8 cellular contexts compared by ENCODE assay signal in the genomic region with DNA sequence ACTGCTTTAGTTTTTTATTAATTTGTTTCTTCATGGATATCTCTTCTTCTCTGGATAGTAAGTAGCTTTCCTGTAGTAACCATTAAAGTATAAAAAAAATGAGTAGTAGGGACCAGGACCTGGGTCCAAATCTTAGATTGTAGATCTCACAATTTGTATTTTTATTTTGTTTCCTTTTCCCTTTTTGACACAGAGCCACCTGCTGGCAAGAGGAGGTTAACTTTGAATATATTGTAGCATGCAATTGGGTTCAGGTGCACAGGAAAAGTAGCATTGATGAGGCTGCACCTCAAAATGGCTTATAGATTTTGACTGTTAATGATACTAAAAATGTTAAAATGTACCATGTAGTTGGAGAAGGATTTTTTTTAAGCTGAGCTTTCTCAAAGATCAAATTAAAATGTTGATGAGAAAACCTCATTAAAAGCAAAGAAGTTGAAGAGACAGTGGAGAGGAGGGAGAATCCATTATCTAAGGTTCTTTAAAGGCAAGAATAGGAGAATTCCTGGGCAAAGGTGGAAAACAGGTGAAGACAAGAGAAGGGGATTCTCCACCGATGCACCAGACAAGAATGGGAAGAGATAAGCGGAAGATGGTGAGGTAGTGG. TPM values are rescaled to one million over a fixed set of nuclear protein-coding genes. Genes with fewer than 3 reads are reported as not detected.
DNase-seq lines count a peak whose midpoint lies in the region; ATAC-seq, FAIRE-seq and TF ChIP-seq lines count a peak whose summit lies in the region.

No MANE protein-coding gene starts in this region.

- DNase-seq in activated CD4-positive, alpha-beta T cell treated with anti-CD3 and anti-CD28 coated beads for 48 hours: peak; percentile 16
- DNase-seq in activated CD4-positive, alpha-beta T cell treated with anti-CD3 and anti-CD28 coated beads for 1 hour: no peak
- peak; percentile 10 for DNase-seq in Jurkat, Clone E6-1 (ENCODE audit: low read depth, low spot score)
- DNase-seq in bronchial epithelial cell (ENCODE audit: low read depth) (no peak), progenitor cell of endocrine pancreas (ENCODE audit: low spot score, unreplicated experiment) (no peak)
- DNase-seq in stimulated activated naive CD4-positive, alpha-beta T cell treated with Interleukin-2 at 50 U/mL for 16 hours (lab: John Stamatoyannopoulos, UW): no peak

- FAIRE-seq in bronchial epithelial cell (lab: Jason Lieb, UNC): no peak

- no peaks in the 10 kb centered on the region for H3K27me3 Mint-ChIP-seq in progenitor cell of endocrine pancreas

- H3K4me3 Mint-ChIP-seq in progenitor cell of endocrine pancreas (ENCODE audit: low read depth): no peak overlapping the region

- H3K36me3 ChIP-seq in bronchial epithelial cell (ENCODE audit: control insufficient read depth, insufficient read depth, low read length): no peaks in the 10 kb centered on the region

- H3K36me3 Mint-ChIP-seq in progenitor cell of endocrine pancreas (ENCODE audit: insufficient read depth): peaks cover 3% of the 10 kb centered on the region

- no peaks in the 10 kb centered on the region for H3K27me3 ChIP-seq in bronchial epithelial cell (ENCODE audit: control insufficient read depth, insufficient read depth, low read length)

- TF ChIP-seq CTCF in bronchial epithelial cell (IDR thresholded peaks at IDR 0.05; ENCODE audit: insufficient read depth, low read length, severe bottlenecking): peak; percentile 43
- peak; percentile 64 for TF ChIP-seq CTCF in progenitor cell of endocrine pancreas (IDR thresholded peaks at IDR 0.05; ENCODE audit: unreplicated experiment)

- no peak overlapping the region for H3K4me3 ChIP-seq in Jurkat, Clone E6-1 (ENCODE audit: low read length)
- H3K4me3 ChIP-seq in bronchial epithelial cell (ENCODE audit: low read depth, low read length): no peak overlapping the region

- H3K27ac Mint-ChIP-seq in progenitor cell of endocrine pancreas: no peak overlapping the region

- no peak for ATAC-seq in GM21367 (IDR thresholded peaks at IDR 0.05; ENCODE audit: unreplicated experiment)
- no peak for ATAC-seq in HG03159 (IDR thresholded peaks at IDR 0.05; ENCODE audit: unreplicated experiment)

- no peaks in the 10 kb centered on the region for H3K4me1 Mint-ChIP-seq in progenitor cell of endocrine pancreas (ENCODE audit: low read depth)

- peaks cover 13% of the 10 kb centered on the region for H3K9me3 Mint-ChIP-seq in progenitor cell of endocrine pancreas (ENCODE audit: low read depth)

RNA-seq across cellular contexts. Expression of a gene that starts 48.3 kb away (rescaled TPM):
- not detected for polyA plus RNA-seq in Jurkat, Clone E6-1 (2012; ENCODE audit: insufficient read depth, insufficient read length)
- total RNA-seq in bronchial epithelial cell: not detected in 2 replicates
- total RNA-seq in progenitor cell of endocrine pancreas: not detected in 2 replicates

Comparison
In these comparisons a context has a peak if more than half of its experiments do, and no peak if none do; other contexts are left out.
1. DNase-seq: peak in activated CD4-positive, alpha-beta T cell treated with anti-CD3 and anti-CD28 coated beads for 48 hours (single experiment) and Jurkat, Clone E6-1 (single experiment); none in activated CD4-positive, alpha-beta T cell treated with anti-CD3 and anti-CD28 coated beads for 1 hour (single experiment), bronchial epithelial cell (single experiment), progenitor cell of endocrine pancreas (single experiment) and stimulated activated naive CD4-positive, alpha-beta T cell treated with Interleukin-2 at 50 U/mL for 16 hours (single experiment).